ENCODE assay signal across 8 cellular contexts in the genomic region with DNA sequence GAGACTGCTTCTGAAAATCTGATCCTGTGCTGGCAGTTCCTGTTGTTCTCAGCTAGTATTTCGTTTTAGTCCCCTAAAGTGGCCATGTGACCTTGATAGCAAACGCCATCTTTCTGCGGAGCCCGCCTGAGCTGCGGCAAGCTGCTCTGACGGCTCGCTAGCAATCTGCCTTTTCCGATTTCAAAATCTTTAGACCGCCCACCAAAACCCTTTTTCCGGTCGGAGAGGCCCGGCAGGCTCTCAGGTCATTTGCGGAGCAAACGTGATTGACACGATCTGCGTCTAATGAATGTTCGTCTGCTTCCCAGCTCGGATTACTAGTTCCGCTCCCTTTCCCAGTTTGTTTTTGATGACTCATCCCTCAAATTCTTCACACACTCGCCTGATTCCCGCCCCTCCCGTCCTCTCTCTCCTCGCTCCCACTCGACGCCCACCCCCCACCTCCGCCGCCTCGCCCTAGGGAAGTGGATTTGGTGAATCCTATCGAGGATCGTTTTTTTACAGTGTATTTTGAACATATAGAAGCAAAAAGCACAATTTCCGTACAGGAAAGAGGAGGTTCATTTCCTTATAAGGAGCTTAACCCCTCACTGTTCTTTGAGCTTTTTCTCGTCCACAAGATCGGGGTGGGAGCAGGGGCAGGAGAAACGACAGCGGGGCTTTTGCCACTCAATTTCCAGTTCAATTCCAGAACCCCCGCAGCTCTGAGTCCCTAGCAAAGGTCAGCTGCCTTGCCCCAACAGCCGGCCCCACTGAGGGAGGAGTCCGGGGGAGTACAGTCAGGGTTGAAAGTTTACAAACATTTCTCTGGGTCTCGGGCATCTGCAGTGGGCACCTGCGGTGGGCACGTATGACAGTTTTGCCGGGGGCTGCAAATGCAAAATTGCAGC. TPM values are rescaled to one million over a fixed set of nuclear protein-coding genes. Genes with fewer than 3 reads are reported as not detected.
A peak's percentile ranks its signal among the peaks of the same experiment; 100 is the strongest.
DNase-seq lines count a peak whose midpoint lies in the region; ATAC-seq and TF ChIP-seq lines count a peak whose summit lies in the region.

No MANE protein-coding gene starts in this region.

- no peak overlapping the region for H2AFZ ChIP-seq in OCI-LY1 (ENCODE audit: low read length)

- TF ChIP-seq CTCF in OCI-LY1 (IDR thresholded peaks at IDR 0.05; ENCODE audit: low read length), result no peak

- H3K4me3 ChIP-seq in OCI-LY1 (ENCODE audit: low read depth, low read length, poor library complexity, severe bottlenecking), result peak overlapping the region; percentile 58

- H3K9ac ChIP-seq in OCI-LY1 (ENCODE audit: low read length), result peak overlapping the region; percentile 92

- H3K9me2 ChIP-seq in OCI-LY1 (ENCODE audit: low read depth, low read length), result no peaks in the 10 kb centered on the region

- peak overlapping the region; percentile 89 for H3K4me2 ChIP-seq in OCI-LY1 (ENCODE audit: low read length)

- H3F3A ChIP-seq in OCI-LY1 (ENCODE audit: insufficient read depth, low read length), result peaks cover 4% of the 10 kb centered on the region; the same call in 1 of the 2 replicates

- no peaks in the 10 kb centered on the region for H3K27me3 ChIP-seq in OCI-LY1 (ENCODE audit: insufficient read depth, low read length)

- peak; percentile 83 for ATAC-seq in GM21360 (IDR thresholded peaks at IDR 0.05; ENCODE audit: unreplicated experiment)

- peak; percentile 91 for DNase-seq in COLO829 (ENCODE audit: low spot score)
- peak; percentile 92 for DNase-seq in HT-29 (ENCODE audit: low spot score)
- peak; percentile 72 for DNase-seq in activated T-cell treated with anti-CD3 and anti-CD28 coated beads for 24 hours (ENCODE audit: low read depth)
- peak; percentile 69 for DNase-seq in epidermal melanocyte (ENCODE audit: insufficient read length, low spot score)
- DNase-seq in midbrain (lab: John Stamatoyannopoulos, UW), result peak; percentile 91
- DNase-seq in stimulated activated CD8-positive, alpha-beta memory T cell treated with anti-CD3 and anti-CD28 coated beads, Interleukin-15, amount 100 ng/mL, for 48 hours (ENCODE audit: low read depth in 2 of 2), result peak; percentile 70 to 72

- H3K79me2 ChIP-seq in OCI-LY1 (ENCODE audit: insufficient read depth, low read length), result no peaks in the 10 kb centered on the region

- H4K20me1 ChIP-seq in OCI-LY1 (ENCODE audit: insufficient read depth, low read length), result no peaks in the 10 kb centered on the region

- H3K4me1 ChIP-seq in OCI-LY1 (ENCODE audit: insufficient read depth, low read length, severe bottlenecking), result peaks cover 23% of the 10 kb centered on the region

- H3K27ac ChIP-seq in OCI-LY1 (ENCODE audit: low read depth, low read length, poor library complexity, severe bottlenecking), result peak overlapping the region; percentile 93

- H3K36me3 ChIP-seq in OCI-LY1 (ENCODE audit: insufficient read depth, low read length), result no peaks in the 10 kb centered on the region

- H3K9me3 ChIP-seq in OCI-LY1 (ENCODE audit: low read length), result no peaks in the 10 kb centered on the region

RNA-seq across cellular contexts. Expression of a gene that starts 37.5 kb away (rescaled TPM):
- 0.13 TPM in 1 of 2 replicates, not detected in the other for total RNA-seq in HT-29 (2014; rRNA removed; shearing (Covaris generic))

RNA-seq across cellular contexts. Expression of a gene that starts 40.9 kb away (rescaled TPM):
- total RNA-seq in HT-29 (2014; rRNA removed; shearing (Covaris generic)), result 45.9 and 52.6 TPM in 2 replicates

Comparison
In these comparisons a context has a peak if more than half of its experiments do, and no peak if none do; other contexts are left out.
1. Peak in every context shown above with its lines: DNase-seq, ATAC-seq, H3K4me3 ChIP-seq and H3K27ac ChIP-seq.